In the genomic region with DNA sequence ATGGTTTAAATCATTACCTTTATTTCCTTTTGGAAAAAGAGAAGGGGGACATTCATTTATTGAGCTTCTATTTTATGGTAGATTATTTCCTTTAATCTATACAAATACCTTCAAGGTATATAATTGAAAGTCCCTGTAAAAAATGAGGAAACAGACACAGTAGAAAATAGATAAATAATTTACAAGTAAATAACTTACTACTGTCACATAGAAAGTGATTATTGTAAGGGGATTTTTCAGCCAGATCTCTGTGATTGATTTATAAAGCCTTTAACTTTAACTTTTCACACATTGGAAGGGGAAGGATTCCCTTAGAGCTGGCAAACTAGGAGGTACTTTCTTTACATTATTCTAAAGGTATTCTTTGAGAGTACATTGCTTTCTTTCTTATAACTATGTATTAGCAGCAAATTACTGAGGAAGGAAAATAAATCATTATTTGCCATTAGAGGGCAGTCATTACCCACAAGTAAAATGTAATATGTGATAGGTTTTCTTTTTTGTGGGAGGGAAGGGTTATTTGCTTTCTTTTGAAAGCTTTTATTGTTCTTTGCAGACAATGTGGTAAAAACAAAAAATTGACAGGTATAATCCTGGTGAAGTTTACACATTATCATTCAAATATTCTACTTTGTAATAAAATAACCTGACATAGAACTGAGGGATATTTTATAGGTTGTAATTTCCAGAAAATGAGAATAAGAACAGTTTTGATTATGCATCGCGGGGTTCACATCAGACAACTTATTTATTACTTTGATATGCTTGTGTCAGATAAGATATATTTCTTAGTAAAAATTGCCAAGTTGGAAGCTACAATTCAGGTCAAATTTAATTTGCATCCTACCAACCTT, we compare ENCODE assay signal across 9 cellular contexts. TPM values are rescaled to one million over a fixed set of nuclear protein-coding genes. Genes with fewer than 3 reads are reported as not detected.
DNase-seq lines count a peak whose midpoint lies in the region; ATAC-seq and TF ChIP-seq lines count a peak whose summit lies in the region.
"Had no signal": no experiment of that assay in that cellular context is flagged by ENCODE, and none has a peak within 500 bp of the region (broad histone marks: within the 10 kb centered on the region; RNA-seq: fewer than 3 reads in every experiment).

No MANE protein-coding gene starts in this region.

- peaks cover 9% of the 10 kb centered on the region for H3K27me3 Mint-ChIP-seq in Caco-2 (ENCODE audit: insufficient read depth, unreplicated experiment)

- no peaks in the 10 kb centered on the region for H3K9me3 Mint-ChIP-seq in Caco-2 (ENCODE audit: unreplicated experiment)
- H3K9me3 Mint-ChIP-seq: T-cell had no signal

- DNase-seq in Caco-2 (peak in 1 of 2 experiments; percentile 36), HL-60 (ENCODE audit: low read depth in 1 of 2, low spot score in 1 of 2) (no peak), SK-MEL-5 (ENCODE audit: low read depth, low spot score) (peak; percentile 65), foreskin fibroblast (peak; percentile 5 to 47), stomach (no peak), NCI-H187 treated with DMSO at 0.1 percent for 48 hours (lab: John Stamatoyannopoulos, UW) (no peak)
- DNase-seq: T-cell had no signal

- intact Hi-C loops in Caco-2 (cut with micrococcal nuclease; ENCODE audit: unreplicated experiment) (loop anchor here (1.0 to 5.0 kb wide), 4 partner anchors 95 to 421 kb away; no protein-coding TSS in a partner anchor), stomach (cut with DNase I; ENCODE audit: low total_unique reads) (loop anchor here (5.0 kb wide), 1 partner anchor 220 kb away; no protein-coding TSS in a partner anchor)

- H3K4me3 ChIP-seq in Caco-2 (ENCODE audit: low read depth, low read length) (no peak overlapping the region), HL-60 (replicated peaks; ENCODE audit: insufficient read depth, low read length) (no peak overlapping the region), foreskin fibroblast (ENCODE audit: low read depth in 1 of 2, low read length in 2 of 2) (no peak overlapping the region), stomach (no peak overlapping the region)

- no TSS peak for BruUV-seq in Caco-2 (replicated peaks; lab: Mats Ljungman, UMichigan)

- H3K27ac Mint-ChIP-seq in Caco-2 (ENCODE audit: unreplicated experiment), result no peak overlapping the region
- H3K27ac Mint-ChIP-seq: T-cell had no signal

- no peak for TF ChIP-seq POLR2A in stomach (IDR thresholded peaks at IDR 0.05)

- POLR2A ChIA-PET in Caco-2 (lab: Charles Lee), result no interaction called here

- H3K27ac ChIP-seq in HL-60 (replicated peaks) (no peak overlapping the region), stomach (no peak overlapping the region)

- no peaks in the 10 kb centered on the region for H3K9me3 ChIP-seq in Caco-2
- no peaks in the 10 kb centered on the region for H3K9me3 ChIP-seq in stomach

- H3K4me1 Mint-ChIP-seq in Caco-2 (ENCODE audit: low read depth, unreplicated experiment), result no peaks in the 10 kb centered on the region
- H3K4me1 Mint-ChIP-seq: T-cell had no signal

- CTCF ChIA-PET in Caco-2 (lab: Charles Lee), result interaction anchor here (1.4 to 1.6 kb wide), 2 partner anchors 219 to 221 kb away, joined by 4 to 7 read pairs; no protein-coding TSS in a partner anchor

- H3K36me3 ChIP-seq in Caco-2 (ENCODE audit: control insufficient read depth, insufficient read depth, low read length) (no peaks in the 10 kb centered on the region), stomach (no peaks in the 10 kb centered on the region)

- in situ Hi-C loops in SK-MEL-5 (cut with HindIII; ENCODE audit: low pct_unique_long_range_greater_than_20kb, low sequenced_read_pairs), result no loop called here

- no peak overlapping the region for H3K4me3 Mint-ChIP-seq in Caco-2 (ENCODE audit: unreplicated experiment)
- H3K4me3 Mint-ChIP-seq: T-cell had no signal

- H3K36me3 Mint-ChIP-seq in Caco-2 (ENCODE audit: insufficient read depth, unreplicated experiment), result no peaks in the 10 kb centered on the region
- H3K36me3 Mint-ChIP-seq: T-cell had no signal

- peak; percentile 37 to 53 for TF ChIP-seq CTCF in Caco-2 (IDR thresholded peaks at IDR 0.05; ENCODE audit: insufficient read depth in 1 of 2, low read depth in 1 of 2, low read length in 1 of 2, severe bottlenecking in 1 of 2, unreplicated experiment in 1 of 2)
- TF ChIP-seq CTCF in HL-60 (IDR thresholded peaks at IDR 0.05; ENCODE audit: insufficient read depth, low read length), result peak; percentile 23
- peak; percentile 5 for TF ChIP-seq CTCF in foreskin fibroblast (IDR thresholded peaks at IDR 0.05; ENCODE audit: low read depth, low read length)
- peak in 4 of 7 experiments; percentile 53 to 61 (median 56) for TF ChIP-seq CTCF in stomach (IDR thresholded peaks at IDR 0.05)

- H3K27me3 ChIP-seq in Caco-2 (replicated peaks; ENCODE audit: control insufficient read depth, insufficient read depth, low read length) (no peaks in the 10 kb centered on the region), HL-60 (ENCODE audit: insufficient read depth, poor library complexity, severe bottlenecking) (no peaks in the 10 kb centered on the region), stomach (no peaks in the 10 kb centered on the region)

- WGBS in stomach, 5 donors, result 82 to 92% (median 88%) methylated on average over 2 of the region's 2 CpGs

- TF ChIP-seq EP300 in stomach (IDR thresholded peaks at IDR 0.05), result no peak

- H3K4me1 ChIP-seq in Caco-2 (no peaks in the 10 kb centered on the region), stomach (no peaks in the 10 kb centered on the region)

- ATAC-seq in GM19351 (IDR thresholded peaks at IDR 0.05; ENCODE audit: unreplicated experiment), result peak; percentile 62
- ATAC-seq in GM18498 (IDR thresholded peaks at IDR 0.05; ENCODE audit: unreplicated experiment), result no peak

RNA-seq across cellular contexts. Expression of gene RPE, which starts 24.8 kb away (rescaled TPM):
- total RNA-seq in Caco-2 (2022) (91.1 and 92.9 TPM in 2 replicates), stomach (10 to 100 TPM in 3 of 5 donors, 1 to 10 TPM in 2; 1.2 to 91.2 (median 20.0) TPM)
- 87.2 and 94.4 TPM in 2 replicates for total RNA-seq in SK-MEL-5 (2014; rRNA removed; shearing (Covaris generic))
- 93.7 and 98.0 TPM in 2 replicates for polyA plus RNA-seq in SK-MEL-5 (2015; cell fraction: cytosol; rRNA removed)
- 76.0 and 96.4 TPM in 2 replicates for polyA plus RNA-seq in SK-MEL-5 (2015; cell fraction: nucleus; rRNA removed)
- 10 to 100 TPM; 15.0 to 25.1 (median 20.9) TPM for polyA plus RNA-seq in stomach

Comparison
In these comparisons a context has a peak if more than half of its experiments do, and no peak if none do; other contexts are left out.
1. DNase-seq: peak in SK-MEL-5 (single experiment) and foreskin fibroblast (2 of 2); none in HL-60 (0 of 2), stomach (single experiment) and NCI-H187 treated with DMSO at 0.1 percent for 48 hours (single experiment).
2. CTCF ChIP-seq: peak in every context shown above with its lines; median percentile 56 in stomach; 45 in Caco-2; 23 in HL-60; 5 in foreskin fibroblast.